In the genomic region with DNA sequence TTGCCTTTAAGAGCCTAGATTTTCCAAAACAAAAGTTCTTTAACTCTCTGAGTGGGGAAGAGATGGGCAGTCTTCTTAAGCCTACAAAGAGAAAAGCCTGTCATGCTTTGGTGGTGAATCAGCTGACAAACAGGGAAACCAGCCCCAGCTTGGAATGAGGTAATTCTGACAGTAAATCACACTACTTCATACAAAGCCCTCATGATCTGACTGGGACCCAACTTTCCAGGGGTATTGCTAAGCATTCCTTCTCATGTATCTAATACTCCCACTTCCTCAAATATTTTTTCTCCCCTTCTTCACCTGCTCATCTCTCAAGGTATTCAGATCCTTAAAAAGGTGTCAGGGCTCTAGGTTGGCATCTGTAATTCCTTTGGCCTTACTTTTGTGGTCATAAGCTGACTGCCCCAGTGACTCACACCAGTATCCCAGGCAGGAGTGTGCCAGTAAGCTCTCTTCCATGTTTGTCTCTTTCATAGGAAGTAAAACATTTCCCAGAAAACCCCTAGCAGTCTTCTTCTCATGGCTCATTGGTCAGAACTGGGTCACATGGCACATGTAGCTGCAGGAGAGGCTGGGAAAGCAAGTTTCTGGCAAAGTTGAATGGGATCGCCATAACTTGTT, we compare ENCODE assay signal across 1 cellular context.
TF ChIP-seq lines count a peak whose summit lies in the region.

No MANE protein-coding gene starts in this region.

TF ChIP-seq in SK-N-SH, 30 proteins besides CTCF, POLR2A, EP300 and RAD21 (continued from another document):
- TF ChIP-seq MEF2A (IDR thresholded peaks at IDR 0.05; ENCODE audit: borderline replicate concordance, low read depth) = peak; percentile 73
- peak; percentile 71; the same call in 1 of the 2 replicates for TF ChIP-seq TEAD4 (IDR thresholded peaks at IDR 0.05; ENCODE audit: borderline replicate concordance, insufficient read depth)
- peak; percentile 73 for TF ChIP-seq NFIC (IDR thresholded peaks at IDR 0.05; ENCODE audit: borderline replicate concordance)
- peak; percentile 49; the same call in 1 of the 2 replicates for TF ChIP-seq RXRA (IDR thresholded peaks at IDR 0.05; ENCODE audit: borderline replicate concordance, low read depth)
- peak; percentile 88 for TF ChIP-seq TCF12 (IDR thresholded peaks at IDR 0.05)
- no peak for TF ChIP-seq TAF1 (IDR thresholded peaks at IDR 0.05; ENCODE audit: borderline replicate concordance, low read depth, low read length)
- TF ChIP-seq CHD2 (IDR thresholded peaks at IDR 0.05; ENCODE audit: low read length, partially characterized antibody) = no peak
- TF ChIP-seq FOSL2 (IDR thresholded peaks at IDR 0.05; ENCODE audit: borderline replicate concordance, low read depth) = peak; percentile 68; the same call in 1 of the 2 replicates
- peak; percentile 94 for TF ChIP-seq USF1 (IDR thresholded peaks at IDR 0.05; ENCODE audit: borderline replicate concordance, low read depth)
- no peak for TF ChIP-seq GATA2 (CRISPR knock-in tag; IDR thresholded peaks at IDR 0.05)
- no peak; the same call in 1 of the 2 replicates for TF ChIP-seq SIN3A (IDR thresholded peaks at IDR 0.05; ENCODE audit: borderline replicate concordance, low read depth, low read length)
- TF ChIP-seq, protein P1, sequence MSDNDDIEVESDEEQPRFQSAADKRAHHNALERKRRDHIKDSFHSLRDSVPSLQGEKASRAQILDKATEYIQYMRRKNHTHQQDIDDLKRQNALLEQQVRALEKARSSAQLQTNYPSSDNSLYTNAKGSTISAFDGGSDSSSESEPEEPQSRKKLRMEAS (IDR thresholded peaks at IDR 0.05; ENCODE audit: low read depth) = peak; percentile 11; the same call in 1 of the 2 replicates
- no peak for TF ChIP-seq MXI1 (IDR thresholded peaks at IDR 0.05; ENCODE audit: low read depth, low read length)
- peak; percentile 55; the same call in 1 of the 2 replicates for TF ChIP-seq ZBTB33 (IDR thresholded peaks at IDR 0.05; ENCODE audit: borderline replicate concordance, low read depth)
- TF ChIP-seq JUND (IDR thresholded peaks at IDR 0.05) = peak; percentile 84
- TF ChIP-seq, protein P2, sequence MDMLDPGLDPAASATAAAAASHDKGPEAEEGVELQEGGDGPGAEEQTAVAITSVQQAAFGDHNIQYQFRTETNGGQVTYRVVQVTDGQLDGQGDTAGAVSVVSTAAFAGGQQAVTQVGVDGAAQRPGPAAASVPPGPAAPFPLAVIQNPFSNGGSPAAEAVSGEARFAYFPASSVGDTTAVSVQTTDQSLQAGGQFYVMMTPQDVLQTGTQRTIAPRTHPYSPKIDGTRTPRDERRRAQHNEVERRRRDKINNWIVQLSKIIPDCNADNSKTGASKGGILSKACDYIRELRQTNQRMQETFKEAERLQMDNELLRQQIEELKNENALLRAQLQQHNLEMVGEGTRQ (IDR thresholded peaks at IDR 0.05; ENCODE audit: borderline replicate concordance, low read depth, low read length) = peak; percentile 44; the same call in 1 of the 2 replicates
